Comparison of ENCODE assay signal across 1 cellular context in genomic region chr3:172680684-172681083, GRCh38.
TF ChIP-seq lines count a peak whose summit lies in the region.

No MANE protein-coding gene starts in this region.

TF ChIP-seq in K562, 482 proteins besides CTCF, POLR2A, EP300 and RAD21 (continued from another document):
- peak; percentile 34; the same call in 1 of the 2 replicates for TF ChIP-seq MAFK (IDR thresholded peaks at IDR 0.05; ENCODE audit: low read length)
- peak; percentile 33; the same call in 1 of the 2 replicates for TF ChIP-seq CBFA2T3 (IDR thresholded peaks at IDR 0.05)
- TF ChIP-seq, protein P1, sequence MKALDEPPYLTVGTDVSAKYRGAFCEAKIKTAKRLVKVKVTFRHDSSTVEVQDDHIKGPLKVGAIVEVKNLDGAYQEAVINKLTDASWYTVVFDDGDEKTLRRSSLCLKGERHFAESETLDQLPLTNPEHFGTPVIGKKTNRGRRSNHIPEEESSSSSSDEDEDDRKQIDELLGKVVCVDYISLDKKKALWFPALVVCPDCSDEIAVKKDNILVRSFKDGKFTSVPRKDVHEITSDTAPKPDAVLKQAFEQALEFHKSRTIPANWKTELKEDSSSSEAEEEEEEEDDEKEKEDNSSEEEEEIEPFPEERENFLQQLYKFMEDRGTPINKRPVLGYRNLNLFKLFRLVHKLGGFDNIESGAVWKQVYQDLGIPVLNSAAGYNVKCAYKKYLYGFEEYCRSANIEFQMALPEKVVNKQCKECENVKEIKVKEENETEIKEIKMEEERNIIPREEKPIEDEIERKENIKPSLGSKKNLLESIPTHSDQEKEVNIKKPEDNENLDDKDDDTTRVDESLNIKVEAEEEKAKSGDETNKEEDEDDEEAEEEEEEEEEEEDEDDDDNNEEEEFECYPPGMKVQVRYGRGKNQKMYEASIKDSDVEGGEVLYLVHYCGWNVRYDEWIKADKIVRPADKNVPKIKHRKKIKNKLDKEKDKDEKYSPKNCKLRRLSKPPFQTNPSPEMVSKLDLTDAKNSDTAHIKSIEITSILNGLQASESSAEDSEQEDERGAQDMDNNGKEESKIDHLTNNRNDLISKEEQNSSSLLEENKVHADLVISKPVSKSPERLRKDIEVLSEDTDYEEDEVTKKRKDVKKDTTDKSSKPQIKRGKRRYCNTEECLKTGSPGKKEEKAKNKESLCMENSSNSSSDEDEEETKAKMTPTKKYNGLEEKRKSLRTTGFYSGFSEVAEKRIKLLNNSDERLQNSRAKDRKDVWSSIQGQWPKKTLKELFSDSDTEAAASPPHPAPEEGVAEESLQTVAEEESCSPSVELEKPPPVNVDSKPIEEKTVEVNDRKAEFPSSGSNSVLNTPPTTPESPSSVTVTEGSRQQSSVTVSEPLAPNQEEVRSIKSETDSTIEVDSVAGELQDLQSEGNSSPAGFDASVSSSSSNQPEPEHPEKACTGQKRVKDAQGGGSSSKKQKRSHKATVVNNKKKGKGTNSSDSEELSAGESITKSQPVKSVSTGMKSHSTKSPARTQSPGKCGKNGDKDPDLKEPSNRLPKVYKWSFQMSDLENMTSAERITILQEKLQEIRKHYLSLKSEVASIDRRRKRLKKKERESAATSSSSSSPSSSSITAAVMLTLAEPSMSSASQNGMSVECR (CRISPR knock-in tag; IDR thresholded peaks at IDR 0.05): no peak
- no peak for TF ChIP-seq HMGN3 (IDR thresholded peaks at IDR 0.05; ENCODE audit: borderline replicate concordance, extremely low read depth, insufficient read length, low read depth, low read length)
- no peak for TF ChIP-seq ILF3 (IDR thresholded peaks at IDR 0.05; ENCODE audit: borderline replicate concordance)
- TF ChIP-seq DNMT1 (IDR thresholded peaks at IDR 0.05): no peak
- peak; percentile 95 for TF ChIP-seq BACH1 (tag; IDR thresholded peaks at IDR 0.05)
- TF ChIP-seq ZNF644 (tag; IDR thresholded peaks at IDR 0.05; ENCODE audit: low read depth): no peak
- peak; percentile 6; the same call in 1 of the 2 replicates for TF ChIP-seq MAFF (IDR thresholded peaks at IDR 0.05; ENCODE audit: low read length)
- no peak for TF ChIP-seq NFE2L1 (tag; IDR thresholded peaks at IDR 0.05; ENCODE audit: borderline replicate concordance, low read depth)
- TF ChIP-seq ILK (tag; IDR thresholded peaks at IDR 0.05; ENCODE audit: borderline replicate concordance, low read depth): no peak
- peak; percentile 76 for TF ChIP-seq VEZF1 (CRISPR knock-in tag; IDR thresholded peaks at IDR 0.05)
- TF ChIP-seq BRF1 (IDR thresholded peaks at IDR 0.05; ENCODE audit: borderline replicate concordance, extremely low read depth, insufficient read length): no peak
- TF ChIP-seq RBM39 (optimal IDR thresholded peaks at IDR 0.05; ENCODE audit: low read depth, low read length): no peak
- peak in 1 of 3 experiments; percentile 19 for TF ChIP-seq YY1 (IDR thresholded peaks at IDR 0.05; ENCODE audit: borderline replicate concordance in 1 of 3, control insufficient read depth in 1 of 3, extremely low read depth in 1 of 3, insufficient read depth in 3 of 3, insufficient read length in 1 of 3, insufficient replicate concordance in 2 of 3, low read depth in 1 of 3, low read length in 2 of 3)
- peak; percentile 48 for TF ChIP-seq MEIS2 (IDR thresholded peaks at IDR 0.05; ENCODE audit: partially characterized antibody)
- 0 out of 2 replicates have a peak, but pooled peaks have one; percentile 11 for TF ChIP-seq DPF2 (IDR thresholded peaks at IDR 0.05)
- no peak for TF ChIP-seq NR4A1 (CRISPR knock-in tag; IDR thresholded peaks at IDR 0.05)
- TF ChIP-seq NR4A1 (tag; IDR thresholded peaks at IDR 0.05): no peak
- TF ChIP-seq ZNF76 (CRISPR knock-in tag; IDR thresholded peaks at IDR 0.05; ENCODE audit: borderline replicate concordance): no peak
- TF ChIP-seq PBX2 (CRISPR knock-in tag; IDR thresholded peaks at IDR 0.05; ENCODE audit: low read depth): no peak
- peak; percentile 74 for TF ChIP-seq PBX2 (tag; conservative IDR thresholded peaks at IDR 0.05; ENCODE audit: low read depth)
- no peak for TF ChIP-seq ZNF586 (CRISPR knock-in tag; conservative IDR thresholded peaks at IDR 0.05)
- TF ChIP-seq, protein P2, sequence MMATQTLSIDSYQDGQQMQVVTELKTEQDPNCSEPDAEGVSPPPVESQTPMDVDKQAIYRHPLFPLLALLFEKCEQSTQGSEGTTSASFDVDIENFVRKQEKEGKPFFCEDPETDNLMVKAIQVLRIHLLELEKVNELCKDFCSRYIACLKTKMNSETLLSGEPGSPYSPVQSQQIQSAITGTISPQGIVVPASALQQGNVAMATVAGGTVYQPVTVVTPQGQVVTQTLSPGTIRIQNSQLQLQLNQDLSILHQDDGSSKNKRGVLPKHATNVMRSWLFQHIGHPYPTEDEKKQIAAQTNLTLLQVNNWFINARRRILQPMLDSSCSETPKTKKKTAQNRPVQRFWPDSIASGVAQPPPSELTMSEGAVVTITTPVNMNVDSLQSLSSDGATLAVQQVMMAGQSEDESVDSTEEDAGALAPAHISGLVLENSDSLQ (IDR thresholded peaks at IDR 0.05): peak; percentile 88
- TF ChIP-seq ESRRA (IDR thresholded peaks at IDR 0.05; ENCODE audit: borderline replicate concordance, low read depth): no peak
- no peak for TF ChIP-seq NFRKB (IDR thresholded peaks at IDR 0.05; ENCODE audit: low read depth)
- TF ChIP-seq HDAC3 (IDR thresholded peaks at IDR 0.05; ENCODE audit: borderline replicate concordance, partially characterized antibody): no peak
- no peak for TF ChIP-seq IFI16 (CRISPR knock-in tag; IDR thresholded peaks at IDR 0.05)
